ENCODE assay signal across 1 cellular context in genomic region chr11:128616158-128616557, GRCh38.
TF ChIP-seq lines count a peak whose summit lies in the region.

No MANE protein-coding gene starts in this region.

TF ChIP-seq in GM23338, 12 proteins besides CTCF, POLR2A, EP300 and RAD21 (continued from another document):
- TF ChIP-seq REST (IDR thresholded peaks at IDR 0.05; ENCODE audit: unreplicated experiment) = no peak
- no peak for TF ChIP-seq NANOG (IDR thresholded peaks at IDR 0.05; ENCODE audit: borderline replicate concordance)
